In genomic region chr12:53626702-53627169, GRCh38 we compare ENCODE assay signal across 8 cellular contexts. TPM values are rescaled to one million over a fixed set of nuclear protein-coding genes. Genes with fewer than 3 reads are reported as not detected.
DNase-seq lines count a peak whose midpoint lies in the region; ATAC-seq, FAIRE-seq and TF ChIP-seq lines count a peak whose summit lies in the region.

No MANE protein-coding gene starts in this region.

- H3K36me3 Mint-ChIP-seq in activated CD4-positive, alpha-beta memory T cell treated with anti-CD3 and anti-CD28 coated beads for 36 hours: no peaks in the 10 kb centered on the region
- peaks cover 3% of the 10 kb centered on the region for H3K36me3 Mint-ChIP-seq in type B pancreatic cell

- peak overlapping the region; percentile 52 for H3K4me3 ChIP-seq in kidney epithelial cell (ENCODE audit: low read depth, low read length)

- TF ChIP-seq CTCF in kidney epithelial cell (IDR thresholded peaks at IDR 0.05; ENCODE audit: insufficient read depth, low read length, poor library complexity, severe bottlenecking) (no peak), type B pancreatic cell (conservative IDR thresholded peaks at IDR 0.05) (no peak)

- H3K27me3 ChIP-seq in kidney epithelial cell (ENCODE audit: control insufficient read depth, insufficient read depth, low read length): no peaks in the 10 kb centered on the region

- H3K4me1 Mint-ChIP-seq in activated CD4-positive, alpha-beta memory T cell treated with anti-CD3 and anti-CD28 coated beads for 36 hours (ENCODE audit: low read depth): peaks cover 39% of the 10 kb centered on the region
- H3K4me1 Mint-ChIP-seq in type B pancreatic cell (ENCODE audit: unreplicated experiment): peaks cover 28% of the 10 kb centered on the region

- no peaks in the 10 kb centered on the region for H3K36me3 ChIP-seq in kidney epithelial cell (ENCODE audit: control insufficient read depth, insufficient read depth, low read length)

- ATAC-seq in HG02571 (IDR thresholded peaks at IDR 0.05; ENCODE audit: unreplicated experiment) (peak; percentile 1), left lobe of liver (no peak)

- TF ChIP-seq POLR2A in GM12892 (IDR thresholded peaks at IDR 0.05; ENCODE audit: low read depth, low read length): no peak

- CTCF ChIA-PET in activated CD4-positive, alpha-beta memory T cell treated with anti-CD3 and anti-CD28 coated beads for 36 hours (lab: Charles Lee): interaction anchor here (1.0 to 3.9 kb wide), 5 partner anchors 9 to 84 kb away, joined by 3 to 17 read pairs (median 6); partner anchors contain the start of gene ATP5MC2

- FAIRE-seq in GM12892 (lab: Jason Lieb, UNC): peak; percentile 27

- no peaks in the 10 kb centered on the region for H3K9me3 Mint-ChIP-seq in activated CD4-positive, alpha-beta memory T cell treated with anti-CD3 and anti-CD28 coated beads for 36 hours
- H3K9me3 Mint-ChIP-seq in type B pancreatic cell: no peaks in the 10 kb centered on the region

- H3K4me3 Mint-ChIP-seq in activated CD4-positive, alpha-beta memory T cell treated with anti-CD3 and anti-CD28 coated beads for 36 hours: peak overlapping the region; percentile 97
- H3K4me3 Mint-ChIP-seq in type B pancreatic cell: peak overlapping the region; percentile 98

- H3K27ac Mint-ChIP-seq in activated CD4-positive, alpha-beta memory T cell treated with anti-CD3 and anti-CD28 coated beads for 36 hours: peak overlapping the region; percentile 94
- H3K27ac Mint-ChIP-seq in type B pancreatic cell: peak overlapping the region; percentile 95

- DNase-seq in GM12892 (ENCODE audit: insufficient read length) (no peak), kidney epithelial cell (ENCODE audit: low read depth) (no peak), type B pancreatic cell (ENCODE audit: extremely low spot score, unreplicated experiment) (no peak), left lobe of liver (ENCODE audit: low spot score) (no peak), A172 (ENCODE audit: low spot score) (no peak), superior temporal gyrus (ENCODE audit: extremely low spot score) (no peak)
- DNase-seq in activated CD4-positive, alpha-beta memory T cell treated with anti-CD3 and anti-CD28 coated beads for 36 hours: no peak

- POLR2A ChIA-PET in activated CD4-positive, alpha-beta memory T cell treated with anti-CD3 and anti-CD28 coated beads for 36 hours (lab: Charles Lee): interaction anchor here (0.6 kb wide), 1 partner anchor 366 kb away, joined by 5 read pairs; no protein-coding TSS in a partner anchor

- intact Hi-C loops in activated CD4-positive, alpha-beta memory T cell treated with anti-CD3 and anti-CD28 coated beads for 36 hours (cut with micrococcal nuclease): loop anchor here (1.0 to 2.0 kb wide), 5 partner anchors 50 to 125 kb away; partner anchors contain the start of genes ATP5MC2, CALCOCO1 and TARBP2

- H3K27me3 Mint-ChIP-seq in activated CD4-positive, alpha-beta memory T cell treated with anti-CD3 and anti-CD28 coated beads for 36 hours: no peaks in the 10 kb centered on the region
- H3K27me3 Mint-ChIP-seq in type B pancreatic cell: no peaks in the 10 kb centered on the region

RNA-seq across cellular contexts. Expression of gene ATF7, which starts 0.6 kb away (rescaled TPM):
- 14.5 TPM for polyA plus RNA-seq in GM12892 (2012; ENCODE audit: missing spikeins)
- total RNA-seq in activated CD4-positive, alpha-beta memory T cell treated with anti-CD3 and anti-CD28 coated beads for 36 hours: 10 to 100 TPM; 19.3 to 20.7 TPM
- total RNA-seq in kidney epithelial cell: 14.2 and 26.6 TPM in 2 replicates
- total RNA-seq in type B pancreatic cell (ENCODE audit: low replicate concordance): 28.5 and 42.2 TPM in 2 replicates
- total RNA-seq in left lobe of liver: 18.1 TPM
- total RNA-seq in A172 (2014; rRNA removed; shearing (Covaris generic)): 3.9 and 9.2 TPM in 2 replicates

RNA-seq across cellular contexts. Expression of gene ATP5MC2, which starts 49.1 kb away (rescaled TPM):
- polyA plus RNA-seq in GM12892 (2012; ENCODE audit: missing spikeins): 687 TPM
- total RNA-seq in activated CD4-positive, alpha-beta memory T cell treated with anti-CD3 and anti-CD28 coated beads for 36 hours: 100 to 1,000 TPM; 378 TPM
- total RNA-seq in kidney epithelial cell (235 and 299 TPM in 2 replicates), type B pancreatic cell (ENCODE audit: low replicate concordance) (312 and 402 TPM in 2 replicates), left lobe of liver (118 TPM)
- total RNA-seq in A172 (2014; rRNA removed; shearing (Covaris generic)): 393 and 458 TPM in 2 replicates
